Comparison of ENCODE assay signal across 9 cellular contexts in the genomic region with DNA sequence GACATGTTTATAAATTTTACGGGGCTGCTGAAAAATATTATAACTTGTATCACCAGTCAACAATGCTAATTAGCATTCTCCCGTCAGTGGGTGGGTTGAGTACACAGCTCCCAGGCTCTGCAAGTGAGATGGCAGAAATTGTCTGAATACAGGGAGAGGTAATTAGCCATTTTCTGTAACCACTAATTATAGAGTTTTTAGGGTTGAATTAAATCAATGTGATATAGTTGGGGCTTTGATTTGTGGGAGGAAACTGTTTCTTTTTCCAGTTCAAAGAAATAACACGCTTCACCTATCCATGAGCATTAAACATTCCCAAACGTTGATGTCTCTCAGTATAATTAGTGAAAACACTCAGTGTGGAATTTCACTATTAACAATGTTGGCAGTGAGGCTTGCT. TPM values are rescaled to one million over a fixed set of nuclear protein-coding genes. Genes with fewer than 3 reads are reported as not detected.
DNase-seq lines count a peak whose midpoint lies in the region; ATAC-seq and TF ChIP-seq lines count a peak whose summit lies in the region.
"Had no signal": no experiment of that assay in that cellular context is flagged by ENCODE, and none has a peak within 500 bp of the region (broad histone marks: within the 10 kb centered on the region; RNA-seq: fewer than 3 reads in every experiment).

No MANE protein-coding gene starts in this region.

- no peaks in the 10 kb centered on the region for H3K27me3 ChIP-seq in cardiac muscle cell
- no peaks in the 10 kb centered on the region for H3K27me3 ChIP-seq in adipocyte (replicated peaks; ENCODE audit: control insufficient read depth, insufficient read depth, low read length)
- no peaks in the 10 kb centered on the region for H3K27me3 ChIP-seq in right lobe of liver
- H3K27me3 ChIP-seq in upper lobe of right lung: no peaks in the 10 kb centered on the region
- no peaks in the 10 kb centered on the region for H3K27me3 ChIP-seq in testis

- no peak for TF ChIP-seq CTCF in cardiac muscle cell (IDR thresholded peaks at IDR 0.05; ENCODE audit: low read depth, low read length)
- no peak for TF ChIP-seq CTCF in right lobe of liver (IDR thresholded peaks at IDR 0.05)
- TF ChIP-seq CTCF in upper lobe of right lung (IDR thresholded peaks at IDR 0.05): no peak
- no peak for TF ChIP-seq CTCF in testis (IDR thresholded peaks at IDR 0.05)

- peak overlapping the region; percentile 80 for H3K4me3 ChIP-seq in cardiac muscle cell
- peak overlapping the region; percentile 92 for H3K4me3 ChIP-seq in adipocyte (ENCODE audit: low read length)
- peak overlapping the region in 2 of 3 donors; percentile 83 to 89 for H3K4me3 ChIP-seq in right lobe of liver
- H3K4me3 ChIP-seq in upper lobe of right lung: peak overlapping the region; percentile 82
- peak overlapping the region in 1 of 2 donors; percentile 72 for H3K4me3 ChIP-seq in testis

- TF ChIP-seq POLR2A in right lobe of liver (IDR thresholded peaks at IDR 0.05): no peak
- TF ChIP-seq POLR2A in testis (IDR thresholded peaks at IDR 0.05): no peak

- intact Hi-C loops in left cardiac atrium (cut with DNase I): loop anchor here in 1 of 2 donors (10.0 kb wide), 1 partner anchor 52 kb away; no protein-coding TSS in a partner anchor
- intact Hi-C loops in right lobe of liver (cut with DNase I): no loop called here
- intact Hi-C loops in upper lobe of right lung (cut with DNase I): no loop called here
- intact Hi-C loops in testis (cut with DNase I; ENCODE audit: low total_unique reads): no loop called here

- H3K27ac ChIP-seq in cardiac muscle cell: peak overlapping the region; percentile 83
- H3K27ac ChIP-seq in right lobe of liver: no peak overlapping the region
- no peak overlapping the region for H3K27ac ChIP-seq in upper lobe of right lung
- no peak overlapping the region for H3K27ac ChIP-seq in testis
- H3K27ac ChIP-seq: neutrophil had no signal

- no peak for ATAC-seq in left cardiac atrium
- no peak for ATAC-seq in right lobe of liver
- ATAC-seq in upper lobe of right lung: no peak

- DNase-seq in cardiac muscle cell (ENCODE audit: low read depth in 1 of 2, low spot score in 1 of 2) (no peak), left cardiac atrium (no peak), adipocyte (ENCODE audit: low read depth) (no peak), right lobe of liver (no peak), upper lobe of right lung (no peak), LoVo (ENCODE audit: low spot score) (no peak), putamen (ENCODE audit: low spot score) (no peak), testis (no peak)

- H3K9ac ChIP-seq in adipocyte (ENCODE audit: low read length): peak overlapping the region; percentile 91

- H3K9me3 ChIP-seq in cardiac muscle cell (ENCODE audit: low read depth): no peaks in the 10 kb centered on the region
- H3K9me3 ChIP-seq in adipocyte (ENCODE audit: control insufficient read depth, low read length): peaks cover 12% of the 10 kb centered on the region
- no peaks in the 10 kb centered on the region for H3K9me3 ChIP-seq in right lobe of liver
- H3K9me3 ChIP-seq in upper lobe of right lung: no peaks in the 10 kb centered on the region
- no peaks in the 10 kb centered on the region for H3K9me3 ChIP-seq in testis
- H3K9me3 ChIP-seq: neutrophil had no signal

- 47% methylated on average over 4 of the region's 4 CpGs for WGBS in right lobe of liver (ENCODE audit: insufficient coverage, low coverage, low lambda C conversion rate, missing lambda C conversion rate)
- WGBS in testis, 2 donors: 35 to 46% methylated on average over 4 of the region's 4 CpGs

- H3K4me1 ChIP-seq in cardiac muscle cell (ENCODE audit: low read depth): peaks cover 20% of the 10 kb centered on the region
- H3K4me1 ChIP-seq in adipocyte (ENCODE audit: control insufficient read depth, insufficient read depth, low read length): peaks cover 10% of the 10 kb centered on the region
- H3K4me1 ChIP-seq in right lobe of liver: peaks cover 0 to 8% (median 0%) of the 10 kb centered on the region in 4 donors
- peaks cover 6% of the 10 kb centered on the region for H3K4me1 ChIP-seq in upper lobe of right lung
- peaks cover 3% of the 10 kb centered on the region for H3K4me1 ChIP-seq in testis

- no peaks in the 10 kb centered on the region for H3K36me3 ChIP-seq in cardiac muscle cell
- no peaks in the 10 kb centered on the region for H3K36me3 ChIP-seq in adipocyte (ENCODE audit: control insufficient read depth, insufficient read depth, low read length, severe bottlenecking)
- no peaks in the 10 kb centered on the region for H3K36me3 ChIP-seq in right lobe of liver
- no peaks in the 10 kb centered on the region for H3K36me3 ChIP-seq in upper lobe of right lung
- no peaks in the 10 kb centered on the region for H3K36me3 ChIP-seq in testis (ENCODE audit: low read depth, missing control alignments)
- H3K36me3 ChIP-seq: neutrophil had no signal

RNA-seq across cellular contexts. Expression of gene VANGL1, which starts 1.4 kb away (rescaled TPM):
- total RNA-seq in cardiac muscle cell: 8.1 and 10.5 TPM in 2 replicates
- polyA plus RNA-seq in cardiac muscle cell: 10.9 and 12.2 TPM in 2 replicates
- 1 to 10 TPM; 5.2 to 7.5 TPM for total RNA-seq in left cardiac atrium
- 1 to 10 TPM; 3.3 to 5.1 (median 4.4) TPM for total RNA-seq in right lobe of liver
- 10.4 TPM for total RNA-seq in upper lobe of right lung
- total RNA-seq in testis: 1 to 10 TPM; 8.2 to 8.6 TPM
- 16.6 TPM for polyA plus RNA-seq in testis (ENCODE audit: insufficient read depth, low read depth, low replicate concordance)
